ENCODE assay signal across 1 cellular context in genomic region chr7:28069788-28070187, GRCh38.
TF ChIP-seq lines count a peak whose summit lies in the region.

No MANE protein-coding gene starts in this region.

TF ChIP-seq in HepG2, 621 proteins besides CTCF, POLR2A, EP300 and RAD21 (continued from another document):
- TF ChIP-seq, protein P1, sequence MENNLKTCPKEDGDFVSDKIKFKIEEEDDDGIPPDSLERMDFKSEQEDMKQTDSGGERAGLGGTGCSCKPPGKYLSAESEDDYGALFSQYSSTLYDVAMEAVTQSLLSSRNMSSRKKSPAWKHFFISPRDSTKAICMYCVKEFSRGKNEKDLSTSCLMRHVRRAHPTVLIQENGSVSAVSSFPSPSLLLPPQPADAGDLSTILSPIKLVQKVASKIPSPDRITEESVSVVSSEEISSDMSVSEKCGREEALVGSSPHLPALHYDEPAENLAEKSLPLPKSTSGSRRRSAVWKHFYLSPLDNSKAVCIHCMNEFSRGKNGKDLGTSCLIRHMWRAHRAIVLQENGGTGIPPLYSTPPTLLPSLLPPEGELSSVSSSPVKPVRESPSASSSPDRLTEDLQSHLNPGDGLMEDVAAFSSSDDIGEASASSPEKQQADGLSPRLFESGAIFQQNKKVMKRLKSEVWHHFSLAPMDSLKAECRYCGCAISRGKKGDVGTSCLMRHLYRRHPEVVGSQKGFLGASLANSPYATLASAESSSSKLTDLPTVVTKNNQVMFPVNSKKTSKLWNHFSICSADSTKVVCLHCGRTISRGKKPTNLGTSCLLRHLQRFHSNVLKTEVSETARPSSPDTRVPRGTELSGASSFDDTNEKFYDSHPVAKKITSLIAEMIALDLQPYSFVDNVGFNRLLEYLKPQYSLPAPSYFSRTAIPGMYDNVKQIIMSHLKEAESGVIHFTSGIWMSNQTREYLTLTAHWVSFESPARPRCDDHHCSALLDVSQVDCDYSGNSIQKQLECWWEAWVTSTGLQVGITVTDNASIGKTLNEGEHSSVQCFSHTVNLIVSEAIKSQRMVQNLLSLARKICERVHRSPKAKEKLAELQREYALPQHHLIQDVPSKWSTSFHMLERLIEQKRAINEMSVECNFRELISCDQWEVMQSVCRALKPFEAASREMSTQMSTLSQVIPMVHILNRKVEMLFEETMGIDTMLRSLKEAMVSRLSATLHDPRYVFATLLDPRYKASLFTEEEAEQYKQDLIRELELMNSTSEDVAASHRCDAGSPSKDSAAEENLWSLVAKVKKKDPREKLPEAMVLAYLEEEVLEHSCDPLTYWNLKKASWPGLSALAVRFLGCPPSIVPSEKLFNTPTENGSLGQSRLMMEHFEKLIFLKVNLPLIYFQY (CRISPR knock-in tag; IDR thresholded peaks at IDR 0.05; ENCODE audit: borderline replicate concordance), result no peak
- no peak for TF ChIP-seq ZNF224 (CRISPR knock-in tag; IDR thresholded peaks at IDR 0.05)
- TF ChIP-seq, protein P2, sequence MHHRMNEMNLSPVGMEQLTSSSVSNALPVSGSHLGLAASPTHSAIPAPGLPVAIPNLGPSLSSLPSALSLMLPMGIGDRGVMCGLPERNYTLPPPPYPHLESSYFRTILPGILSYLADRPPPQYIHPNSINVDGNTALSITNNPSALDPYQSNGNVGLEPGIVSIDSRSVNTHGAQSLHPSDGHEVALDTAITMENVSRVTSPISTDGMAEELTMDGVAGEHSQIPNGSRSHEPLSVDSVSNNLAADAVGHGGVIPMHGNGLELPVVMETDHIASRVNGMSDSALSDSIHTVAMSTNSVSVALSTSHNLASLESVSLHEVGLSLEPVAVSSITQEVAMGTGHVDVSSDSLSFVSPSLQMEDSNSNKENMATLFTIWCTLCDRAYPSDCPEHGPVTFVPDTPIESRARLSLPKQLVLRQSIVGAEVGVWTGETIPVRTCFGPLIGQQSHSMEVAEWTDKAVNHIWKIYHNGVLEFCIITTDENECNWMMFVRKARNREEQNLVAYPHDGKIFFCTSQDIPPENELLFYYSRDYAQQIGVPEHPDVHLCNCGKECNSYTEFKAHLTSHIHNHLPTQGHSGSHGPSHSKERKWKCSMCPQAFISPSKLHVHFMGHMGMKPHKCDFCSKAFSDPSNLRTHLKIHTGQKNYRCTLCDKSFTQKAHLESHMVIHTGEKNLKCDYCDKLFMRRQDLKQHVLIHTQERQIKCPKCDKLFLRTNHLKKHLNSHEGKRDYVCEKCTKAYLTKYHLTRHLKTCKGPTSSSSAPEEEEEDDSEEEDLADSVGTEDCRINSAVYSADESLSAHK (CRISPR knock-in tag; IDR thresholded peaks at IDR 0.05; ENCODE audit: borderline replicate concordance), result no peak
- TF ChIP-seq, protein P3, sequence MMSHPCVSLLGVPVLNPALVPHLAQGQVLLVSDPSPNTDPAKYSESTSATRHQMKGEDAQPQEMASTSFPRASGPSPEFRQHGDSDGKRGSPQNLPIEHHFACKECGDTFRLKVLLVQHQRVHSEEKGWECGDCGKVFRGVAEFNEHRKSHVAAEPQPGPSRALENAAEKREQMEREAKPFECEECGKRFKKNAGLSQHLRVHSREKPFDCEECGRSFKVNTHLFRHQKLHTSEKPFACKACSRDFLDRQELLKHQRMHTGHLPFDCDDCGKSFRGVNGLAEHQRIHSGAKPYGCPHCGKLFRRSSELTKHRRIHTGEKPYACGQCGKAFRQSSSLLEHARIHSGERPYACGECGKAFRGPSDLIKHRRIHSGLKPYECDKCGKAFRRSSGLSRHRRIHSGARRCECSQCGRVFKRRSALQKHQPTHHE (CRISPR knock-in tag; IDR thresholded peaks at IDR 0.05; ENCODE audit: borderline replicate concordance), result no peak
- TF ChIP-seq, protein P4, sequence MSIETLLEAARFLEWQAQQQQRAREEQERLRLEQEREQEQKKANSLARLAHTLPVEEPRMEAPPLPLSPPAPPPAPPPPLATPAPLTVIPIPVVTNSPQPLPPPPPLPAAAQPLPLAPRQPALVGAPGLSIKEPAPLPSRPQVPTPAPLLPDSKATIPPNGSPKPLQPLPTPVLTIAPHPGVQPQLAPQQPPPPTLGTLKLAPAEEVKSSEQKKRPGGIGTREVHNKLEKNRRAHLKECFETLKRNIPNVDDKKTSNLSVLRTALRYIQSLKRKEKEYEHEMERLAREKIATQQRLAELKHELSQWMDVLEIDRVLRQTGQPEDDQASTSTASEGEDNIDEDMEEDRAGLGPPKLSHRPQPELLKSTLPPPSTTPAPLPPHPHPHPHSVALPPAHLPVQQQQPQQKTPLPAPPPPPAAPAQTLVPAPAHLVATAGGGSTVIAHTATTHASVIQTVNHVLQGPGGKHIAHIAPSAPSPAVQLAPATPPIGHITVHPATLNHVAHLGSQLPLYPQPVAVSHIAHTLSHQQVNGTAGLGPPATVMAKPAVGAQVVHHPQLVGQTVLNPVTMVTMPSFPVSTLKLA (IDR thresholded peaks at IDR 0.05), result no peak
- TF ChIP-seq, protein P5, sequence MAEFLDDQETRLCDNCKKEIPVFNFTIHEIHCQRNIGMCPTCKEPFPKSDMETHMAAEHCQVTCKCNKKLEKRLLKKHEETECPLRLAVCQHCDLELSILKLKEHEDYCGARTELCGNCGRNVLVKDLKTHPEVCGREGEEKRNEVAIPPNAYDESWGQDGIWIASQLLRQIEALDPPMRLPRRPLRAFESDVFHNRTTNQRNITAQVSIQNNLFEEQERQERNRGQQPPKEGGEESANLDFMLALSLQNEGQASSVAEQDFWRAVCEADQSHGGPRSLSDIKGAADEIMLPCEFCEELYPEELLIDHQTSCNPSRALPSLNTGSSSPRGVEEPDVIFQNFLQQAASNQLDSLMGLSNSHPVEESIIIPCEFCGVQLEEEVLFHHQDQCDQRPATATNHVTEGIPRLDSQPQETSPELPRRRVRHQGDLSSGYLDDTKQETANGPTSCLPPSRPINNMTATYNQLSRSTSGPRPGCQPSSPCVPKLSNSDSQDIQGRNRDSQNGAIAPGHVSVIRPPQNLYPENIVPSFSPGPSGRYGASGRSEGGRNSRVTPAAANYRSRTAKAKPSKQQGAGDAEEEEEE (CRISPR knock-in tag; IDR thresholded peaks at IDR 0.05; ENCODE audit: borderline replicate concordance), result no peak
- TF ChIP-seq HNF1A (IDR thresholded peaks at IDR 0.05; ENCODE audit: low read depth), result no peak
- no peak for TF ChIP-seq HNF1A (CRISPR knock-in tag; IDR thresholded peaks at IDR 0.05; ENCODE audit: borderline replicate concordance)
- no peak for TF ChIP-seq NFIB (CRISPR knock-in tag; IDR thresholded peaks at IDR 0.05; ENCODE audit: borderline replicate concordance)
- TF ChIP-seq ARNTL (CRISPR knock-in tag; IDR thresholded peaks at IDR 0.05), result no peak
- TF ChIP-seq ELF3 (CRISPR knock-in tag; IDR thresholded peaks at IDR 0.05), result no peak
